ENCODE assay signal across 8 cellular contexts in the genomic region with DNA sequence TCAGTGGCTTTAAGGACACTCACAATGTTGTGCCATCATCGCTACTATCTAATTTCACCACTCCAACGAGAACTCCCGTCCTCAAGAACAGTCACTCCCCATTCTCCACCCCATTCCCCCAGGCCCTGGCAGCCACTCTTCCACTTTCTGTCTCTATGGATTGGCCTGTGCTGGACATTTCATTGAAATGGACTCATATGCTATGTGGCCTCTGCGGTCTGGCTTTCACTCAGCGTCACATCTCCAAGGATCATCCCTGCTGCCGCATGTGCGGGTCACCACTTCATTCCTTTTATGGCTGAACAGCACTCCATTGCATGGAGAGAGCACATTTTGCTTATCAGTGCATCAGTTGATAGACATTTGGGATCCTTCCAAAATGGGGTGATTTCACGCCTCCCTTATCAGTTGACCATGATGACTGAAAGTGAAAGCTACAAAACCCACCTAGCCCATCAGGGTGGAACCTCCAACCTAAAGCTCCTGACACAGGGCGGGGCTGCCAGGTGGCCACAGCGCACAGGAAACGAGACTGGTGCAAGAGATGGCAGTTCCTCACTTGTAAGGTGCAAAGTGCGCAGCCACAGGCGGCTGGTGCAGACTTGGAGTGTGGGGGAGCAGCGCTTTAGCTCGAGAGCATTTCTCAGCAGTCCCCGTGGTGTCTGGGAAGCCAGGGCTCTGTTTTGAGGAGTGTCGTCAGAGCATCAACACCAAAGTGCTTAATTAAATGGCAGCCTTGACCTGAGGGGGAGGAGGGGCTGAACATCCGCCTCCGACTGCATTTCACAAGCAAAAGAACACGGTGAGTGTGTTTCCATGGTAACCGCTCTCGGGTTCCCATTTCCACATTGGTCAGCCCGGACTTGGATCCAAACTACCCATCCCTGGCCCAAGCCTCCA. TPM values are rescaled to one million over a fixed set of nuclear protein-coding genes. Genes with fewer than 3 reads are reported as not detected.
DNase-seq lines count a peak whose midpoint lies in the region; ATAC-seq and TF ChIP-seq lines count a peak whose summit lies in the region.

No MANE protein-coding gene starts in this region.

- intact Hi-C loops in sigmoid colon (cut with DNase I) = no loop called here

- H3K27ac ChIP-seq in sigmoid colon (no peak overlapping the region), brain microvascular endothelial cell (no peak overlapping the region)

- no peaks in the 10 kb centered on the region for H3K27me3 Mint-ChIP-seq in nephron progenitor cell (ENCODE audit: low read depth, poor library complexity)

- no peak for TF ChIP-seq EP300 in sigmoid colon (IDR thresholded peaks at IDR 0.05)

- H3K4me3 ChIP-seq in astrocyte of the spinal cord (ENCODE audit: low read depth, low read length) (no peak overlapping the region), sigmoid colon (no peak overlapping the region), brain microvascular endothelial cell (ENCODE audit: low read depth, low read length) (no peak overlapping the region)

- TF ChIP-seq POLR2A in sigmoid colon (IDR thresholded peaks at IDR 0.05) = no peak

- H3K4me1 ChIP-seq in sigmoid colon = peaks cover 0 to 25% (median 7%) of the 10 kb centered on the region in 4 donors

- H3K36me3 ChIP-seq in sigmoid colon (peaks cover 0 to 11% (median 0%) of the 10 kb centered on the region in 4 donors), brain microvascular endothelial cell (replicated peaks) (peaks cover 55% of the 10 kb centered on the region)

- H3K9me3 ChIP-seq in sigmoid colon = no peaks in the 10 kb centered on the region

- peaks cover 65% of the 10 kb centered on the region for H3K4me1 Mint-ChIP-seq in nephron progenitor cell

- H3K36me3 Mint-ChIP-seq in nephron progenitor cell (ENCODE audit: low read depth) = peaks cover 54% of the 10 kb centered on the region

- no peak overlapping the region for H3K4me3 Mint-ChIP-seq in nephron progenitor cell

- WGBS in sigmoid colon, 2 donors = 20 to 46% methylated on average over 23 of the region's 23 CpGs

- in situ Hi-C loops in astrocyte of the spinal cord (cut with HindIII; ENCODE audit: low sequenced_read_pairs) (no loop called here), brain microvascular endothelial cell (cut with HindIII; ENCODE audit: low pct_ligation_motif_present, low sequenced_read_pairs) (no loop called here)

- H3K27ac Mint-ChIP-seq in nephron progenitor cell = peak overlapping the region; percentile 89

- no peaks in the 10 kb centered on the region for H3K27me3 ChIP-seq in sigmoid colon
- no peaks in the 10 kb centered on the region for H3K27me3 ChIP-seq in brain microvascular endothelial cell (replicated peaks)

- peak; percentile 57 for DNase-seq in activated T-cell treated with anti-CD3 and anti-CD28 coated beads for 1 hour (ENCODE audit: low read depth)
- DNase-seq in activated T-cell treated with anti-CD3 and anti-CD28 coated beads for 4 hours = no peak
- peak; percentile 37 to 99 (median 72) for DNase-seq in T-helper 2 cell
- peak; percentile 15 for DNase-seq in astrocyte of the spinal cord (ENCODE audit: low read depth, low spot score)
- DNase-seq in nephron progenitor cell = no peak
- no peak for DNase-seq in sigmoid colon
- no peak for DNase-seq in brain microvascular endothelial cell

- TF ChIP-seq CTCF in astrocyte of the spinal cord (IDR thresholded peaks at IDR 0.05; ENCODE audit: low read depth, low read length) = no peak
- TF ChIP-seq CTCF in nephron progenitor cell (IDR thresholded peaks at IDR 0.05) = no peak
- TF ChIP-seq CTCF in sigmoid colon (IDR thresholded peaks at IDR 0.05) = no peak
- no peak for TF ChIP-seq CTCF in brain microvascular endothelial cell (IDR thresholded peaks at IDR 0.05; ENCODE audit: low read depth, low read length, missing control alignments)

- ATAC-seq in HG03066 (IDR thresholded peaks at IDR 0.05; ENCODE audit: low read depth, unreplicated experiment) = peak; percentile 90

- peaks cover 6% of the 10 kb centered on the region for H3K9me3 Mint-ChIP-seq in nephron progenitor cell

RNA-seq across cellular contexts. Expression of a gene that starts 23.8 kb away (rescaled TPM):
- total RNA-seq in sigmoid colon = 10 to 100 TPM; 34.6 to 48.6 (median 37.8) TPM
- polyA plus RNA-seq in sigmoid colon = 100 to 1,000 TPM in 1 of 3 donors, 10 to 100 TPM in 2; 60.1 to 160 (median 96.6) TPM

RNA-seq across cellular contexts. Expression of a gene that starts 54.2 kb away (rescaled TPM):
- total RNA-seq in sigmoid colon = 10 to 100 TPM; 40.0 to 45.9 (median 43.3) TPM
- 10 to 100 TPM; 14.4 to 30.6 (median 15.0) TPM for polyA plus RNA-seq in sigmoid colon

Comparison
In these comparisons a context has a peak if more than half of its experiments do, and no peak if none do; other contexts are left out.
1. DNase-seq: peak in activated T-cell treated with anti-CD3 and anti-CD28 coated beads for 1 hour (single experiment), T-helper 2 cell (5 of 5) and astrocyte of the spinal cord (single experiment); none in activated T-cell treated with anti-CD3 and anti-CD28 coated beads for 4 hours (single experiment), nephron progenitor cell (single experiment), sigmoid colon (single experiment) and brain microvascular endothelial cell (single experiment).